9 cellular contexts compared by ENCODE assay signal in the genomic region with DNA sequence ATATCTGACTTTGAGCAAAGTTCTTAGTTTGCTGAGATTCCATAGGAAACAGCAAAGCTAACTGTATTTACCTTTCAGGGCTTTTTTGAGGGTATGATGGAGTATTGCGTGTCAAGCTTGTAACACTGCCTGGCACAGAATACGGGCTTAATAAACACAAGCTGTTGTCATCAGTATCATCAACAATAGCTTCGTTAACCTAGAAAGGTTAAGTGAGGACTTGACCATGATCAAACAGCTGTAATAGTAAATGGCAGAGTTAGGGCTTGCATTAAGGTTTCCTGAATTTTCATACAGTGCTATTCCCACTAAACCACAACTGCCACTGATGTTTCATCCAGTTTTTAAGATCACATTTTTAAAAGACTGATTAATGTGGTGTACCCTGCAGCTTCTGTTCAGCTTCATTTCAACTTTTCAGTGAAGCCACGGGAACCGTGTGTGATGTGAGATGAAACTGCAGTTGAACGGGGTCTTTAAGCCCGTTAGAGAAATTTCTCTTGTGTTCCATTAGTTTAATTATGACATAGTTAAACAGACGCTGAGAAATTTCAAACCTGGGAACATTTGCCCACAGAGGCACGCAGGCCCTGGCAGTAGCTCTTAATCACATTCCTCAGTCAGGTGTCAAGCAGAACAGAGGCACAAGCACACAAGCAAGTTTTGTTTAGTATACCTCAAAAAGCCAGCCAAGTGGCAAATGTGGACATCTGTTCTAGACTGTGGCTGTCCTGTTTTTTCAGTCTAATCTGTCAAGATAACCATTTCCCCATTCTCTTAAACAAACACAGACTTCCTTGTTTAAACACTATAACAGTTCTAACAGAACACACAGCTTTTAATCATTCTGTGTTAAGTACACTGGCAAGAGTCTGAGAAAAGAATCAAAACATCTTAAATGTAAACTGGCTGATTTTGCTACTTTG.
DNase-seq lines count a peak whose midpoint lies in the region; ATAC-seq, FAIRE-seq and TF ChIP-seq lines count a peak whose summit lies in the region.
"Had no signal": no experiment of that assay in that cellular context is flagged by ENCODE, and none has a peak within 500 bp of the region (broad histone marks: within the 10 kb centered on the region; RNA-seq: fewer than 3 reads in every experiment).

No MANE protein-coding gene starts in this region.

- TF ChIP-seq POLR2A in endothelial cell of umbilical vein (IDR thresholded peaks at IDR 0.05; ENCODE audit: low read depth, low read length) = peak; percentile 78

- peak; percentile 79 for ATAC-seq in DND-41 (ENCODE audit: insufficient read depth, low read depth)
- ATAC-seq in HG02870 (IDR thresholded peaks at IDR 0.05; ENCODE audit: unreplicated experiment) = peak; percentile 76
- peak; percentile 92 to 96 (median 95) for ATAC-seq in pancreas
- no peak for ATAC-seq in GM21786 (IDR thresholded peaks at IDR 0.05; ENCODE audit: unreplicated experiment)
- ATAC-seq in activated T-cell treated with anti-CD3 and anti-CD28 coated beads, Interleukin-2, amount 50 U/mL, for 4 hours = no peak
- ATAC-seq: HCT116 had no signal

- H3K27ac ChIP-seq in DND-41 (ENCODE audit: low read length) = peak overlapping the region; percentile 84
- H3K27ac ChIP-seq in OCI-LY1 (ENCODE audit: low read depth, low read length, poor library complexity, severe bottlenecking) = peak overlapping the region; percentile 93
- peak overlapping the region; percentile 99 for H3K27ac ChIP-seq in endothelial cell of umbilical vein (ENCODE audit: insufficient read depth, low read depth, low read length)
- H3K27ac ChIP-seq in pancreas = peak overlapping the region; percentile 3 to 74 (median 15)

- H3K27me3 ChIP-seq in DND-41 (ENCODE audit: insufficient read depth, low read length, poor library complexity) = no peaks in the 10 kb centered on the region
- H3K27me3 ChIP-seq in OCI-LY1 (ENCODE audit: insufficient read depth, low read length) = no peaks in the 10 kb centered on the region
- no peaks in the 10 kb centered on the region for H3K27me3 ChIP-seq in endothelial cell of umbilical vein (ENCODE audit: control insufficient read depth in 2 of 2, insufficient read depth in 2 of 2, low read length in 2 of 2)
- H3K27me3 ChIP-seq in pancreas = no peaks in the 10 kb centered on the region

- no peaks in the 10 kb centered on the region for H3F3A ChIP-seq in OCI-LY1 (ENCODE audit: insufficient read depth, low read length)

- POLR2A ChIA-PET in endothelial cell of umbilical vein (lab: Charles Lee) = interaction anchor here (0.6 to 3.9 kb wide), 8 partner anchors 49 to 225 kb away, joined by 3 to 27 read pairs (median 3); partner anchors contain the start of gene ZNF608

- intact Hi-C loops in endothelial cell of umbilical vein (cut with micrococcal nuclease) = loop anchor here (1.0 to 10.0 kb wide), 13 partner anchors 52 to 953 kb away; partner anchors contain the start of gene ZNF608
- intact Hi-C loops in pancreas (cut with DNase I) = no loop called here

- H4K20me1 ChIP-seq in DND-41 (ENCODE audit: insufficient read depth, low read length) (no peaks in the 10 kb centered on the region), OCI-LY1 (ENCODE audit: insufficient read depth, low read length) (no peaks in the 10 kb centered on the region), endothelial cell of umbilical vein (replicated peaks; ENCODE audit: control insufficient read depth, extremely low read depth, insufficient read depth, low read length) (no peaks in the 10 kb centered on the region)

- CTCF ChIA-PET in endothelial cell of umbilical vein (lab: Charles Lee) = interaction anchor here (0.6 to 2.2 kb wide), 10 partner anchors 27 to 1236 kb away, joined by 3 to 14 read pairs (median 3); no protein-coding TSS in a partner anchor

- FAIRE-seq in endothelial cell of umbilical vein (lab: Jason Lieb, UNC) (peak; percentile 97), pancreas (lab: Jason Lieb, UNC) (peak; percentile 70)

- H3K4me3 ChIP-seq in DND-41 (ENCODE audit: low read depth in 1 of 2, low read length in 2 of 2) = peak overlapping the region in 1 of 2 experiments; percentile 32; a peak in 2 of 4 replicates
- peak overlapping the region; percentile 27 for H3K4me3 ChIP-seq in OCI-LY1 (ENCODE audit: low read depth, low read length, poor library complexity, severe bottlenecking)
- H3K4me3 ChIP-seq in endothelial cell of umbilical vein (replicated peaks in 1 of 3; ENCODE audit: insufficient read depth in 1 of 3, low read depth in 1 of 3, low read length in 3 of 3) = peak overlapping the region in 1 of 3 experiments; percentile 41
- peak overlapping the region in 1 of 4 donors; percentile 12 for H3K4me3 ChIP-seq in pancreas

- DNase-seq in DND-41 = peak; percentile 33
- DNase-seq in endothelial cell of umbilical vein (ENCODE audit: low read depth, low spot score) = peak; percentile 98
- DNase-seq in pancreas = peak in 4 of 6 donors; percentile 59 to 84 (median 82)
- DNase-seq in activated T-cell treated with anti-CD3 and anti-CD28 coated beads, Interleukin-2, amount 50 U/mL, for 4 hours = no peak
- DNase-seq in activated CD4-positive, alpha-beta T cell treated with anti-CD3 and anti-CD28 coated beads, Interleukin-2, amount 50 U/mL, for 1 hour = no peak

- H3K36me3 ChIP-seq in DND-41 (ENCODE audit: insufficient read depth, low read length) (no peaks in the 10 kb centered on the region), OCI-LY1 (ENCODE audit: insufficient read depth, low read length) (no peaks in the 10 kb centered on the region), endothelial cell of umbilical vein (ENCODE audit: control insufficient read depth in 2 of 2, extremely low read depth in 1 of 2, insufficient read depth in 2 of 2, low read length in 2 of 2) (no peaks in the 10 kb centered on the region), pancreas (no peaks in the 10 kb centered on the region)

- no peak for TF ChIP-seq CTCF in DND-41 (IDR thresholded peaks at IDR 0.05; ENCODE audit: borderline replicate concordance, extremely low read depth, low read length, poor library complexity, severe bottlenecking)
- TF ChIP-seq CTCF in OCI-LY1 (IDR thresholded peaks at IDR 0.05; ENCODE audit: low read length) = no peak
- no peak for TF ChIP-seq CTCF in endothelial cell of umbilical vein (IDR thresholded peaks at IDR 0.05; ENCODE audit: extremely low read depth in 1 of 2, insufficient read depth in 1 of 2, low read depth in 1 of 2, low read length in 2 of 2)
- no peak for TF ChIP-seq CTCF in pancreas (IDR thresholded peaks at IDR 0.05)

- peak overlapping the region; percentile 57 for H2AFZ ChIP-seq in DND-41 (ENCODE audit: low read depth, low read length)
- peak overlapping the region; percentile 36 for H2AFZ ChIP-seq in OCI-LY1 (ENCODE audit: low read length)
- H2AFZ ChIP-seq in endothelial cell of umbilical vein (ENCODE audit: low read depth, low read length) = peak overlapping the region; percentile 20

- no peaks in the 10 kb centered on the region for H3K9me1 ChIP-seq in endothelial cell of umbilical vein (replicated peaks; ENCODE audit: control insufficient read depth, extremely low read depth, insufficient read depth, low read length)

- WGBS in pancreas, 2 donors = 6 to 7% methylated on average over 9 of the region's 9 CpGs

- H3K4me1 ChIP-seq in DND-41 (ENCODE audit: insufficient read depth, low read length) = peaks cover 53% of the 10 kb centered on the region
- peaks cover 72% of the 10 kb centered on the region for H3K4me1 ChIP-seq in OCI-LY1 (ENCODE audit: insufficient read depth, low read length, severe bottlenecking)
- peaks cover 63% of the 10 kb centered on the region for H3K4me1 ChIP-seq in endothelial cell of umbilical vein (ENCODE audit: control insufficient read depth, extremely low read depth, insufficient read depth, low read length)
- H3K4me1 ChIP-seq in pancreas = peaks cover 11 to 37% (median 34%) of the 10 kb centered on the region in 3 donors

- H3K79me2 ChIP-seq in DND-41 (ENCODE audit: insufficient read depth, low read length) (no peaks in the 10 kb centered on the region), OCI-LY1 (ENCODE audit: insufficient read depth, low read length) (no peaks in the 10 kb centered on the region), endothelial cell of umbilical vein (ENCODE audit: control insufficient read depth, insufficient read depth, low read length) (no peaks in the 10 kb centered on the region)

- no peaks in the 10 kb centered on the region for H3K4me1 Mint-ChIP-seq in activated T-cell treated with anti-CD3 and anti-CD28 coated beads, Interleukin-2, amount 50 U/mL, for 4 hours (ENCODE audit: low read depth)

- dilution Hi-C loops in endothelial cell of umbilical vein (cut with MboI; ENCODE audit: extremely low pct_ligation_motif_present, low sequenced_read_pairs) = no loop called here

- H3K9me3 Mint-ChIP-seq in activated T-cell treated with anti-CD3 and anti-CD28 coated beads, Interleukin-2, amount 50 U/mL, for 4 hours = no peaks in the 10 kb centered on the region

- peaks cover 3% of the 10 kb centered on the region for H3K27me3 Mint-ChIP-seq in activated T-cell treated with anti-CD3 and anti-CD28 coated beads, Interleukin-2, amount 50 U/mL, for 4 hours (ENCODE audit: low read depth)

- H3K4me2 ChIP-seq in DND-41 (ENCODE audit: insufficient read depth, low read length) (peak overlapping the region; percentile 59), OCI-LY1 (ENCODE audit: low read length) (peak overlapping the region; percentile 55), endothelial cell of umbilical vein (ENCODE audit: insufficient read depth, low read length) (peak overlapping the region; percentile 76)

- H3K9ac ChIP-seq in DND-41 (ENCODE audit: low read depth, low read length) = peak overlapping the region; percentile 44
- peak overlapping the region; percentile 61 for H3K9ac ChIP-seq in OCI-LY1 (ENCODE audit: low read length)
- peak overlapping the region; percentile 80 for H3K9ac ChIP-seq in endothelial cell of umbilical vein (replicated peaks; ENCODE audit: extremely low read depth, insufficient read depth, low read length)

- no peaks in the 10 kb centered on the region for H3K9me2 ChIP-seq in OCI-LY1 (ENCODE audit: low read depth, low read length)

- TSS peak; percentile 35 for BruUV-seq in endothelial cell of umbilical vein (replicated peaks; lab: Mats Ljungman, UMichigan)

- H3K9me3 ChIP-seq in DND-41 (ENCODE audit: insufficient read depth, low read length, severe bottlenecking) (no peaks in the 10 kb centered on the region), OCI-LY1 (ENCODE audit: low read length) (no peaks in the 10 kb centered on the region), endothelial cell of umbilical vein (replicated peaks; ENCODE audit: control insufficient read depth, insufficient read depth, low read length) (no peaks in the 10 kb centered on the region), pancreas (no peaks in the 10 kb centered on the region)

- no peaks in the 10 kb centered on the region for H3K36me3 Mint-ChIP-seq in activated T-cell treated with anti-CD3 and anti-CD28 coated beads, Interleukin-2, amount 50 U/mL, for 4 hours (ENCODE audit: insufficient read depth)

- H3K4me3 Mint-ChIP-seq in activated T-cell treated with anti-CD3 and anti-CD28 coated beads, Interleukin-2, amount 50 U/mL, for 4 hours = no peak overlapping the region

TF ChIP-seq in endothelial cell of umbilical vein, 7 proteins besides CTCF, POLR2A, EP300 and RAD21 (continues in another document):
- TF ChIP-seq MYC (IDR thresholded peaks at IDR 0.05; ENCODE audit: low read depth, low read length) = no peak
- peak; percentile 55 for TF ChIP-seq JUN (IDR thresholded peaks at IDR 0.05; ENCODE audit: borderline replicate concordance, insufficient read depth, insufficient read length, low read depth)
- peak; percentile 95 for TF ChIP-seq GATA2 (IDR thresholded peaks at IDR 0.05; ENCODE audit: insufficient read depth, insufficient read length, low read depth, low read length)

Comparison
In these comparisons a context has a peak if more than half of its experiments do, and no peak if none do; other contexts are left out.
1. ATAC-seq: peak in DND-41 (single experiment), HG02870 (single experiment) and pancreas (4 of 4); none in GM21786 (single experiment) and activated T-cell treated with anti-CD3 and anti-CD28 coated beads, Interleukin-2, amount 50 U/mL, for 4 hours (0 of 2).
2. DNase-seq: peak in DND-41 (single experiment), endothelial cell of umbilical vein (single experiment) and pancreas (4 of 6); none in activated T-cell treated with anti-CD3 and anti-CD28 coated beads, Interleukin-2, amount 50 U/mL, for 4 hours (single experiment) and activated CD4-positive, alpha-beta T cell treated with anti-CD3 and anti-CD28 coated beads, Interleukin-2, amount 50 U/mL, for 1 hour (single experiment).
3. H3K27ac ChIP-seq: peak in every context shown above with its lines; median percentile 99 in endothelial cell of umbilical vein; 93 in OCI-LY1; 84 in DND-41; 15 in pancreas.
4. Peak in every context shown above with its lines, with median percentiles within 50 percentile points of each other: H2AFZ ChIP-seq, H3K4me2 ChIP-seq and H3K9ac ChIP-seq.